ENCODE assay signal across 1 cellular context in genomic region chr1:234868296-234869147, GRCh38.
TF ChIP-seq lines count a peak whose summit lies in the region.

No MANE protein-coding gene starts in this region.

TF ChIP-seq in K562, 482 proteins besides CTCF, POLR2A, EP300 and RAD21 (continued from another document and continues in another):
- no peak for TF ChIP-seq ILK (tag; IDR thresholded peaks at IDR 0.05; ENCODE audit: borderline replicate concordance, low read depth)
- TF ChIP-seq MED1 (CRISPR knock-in tag; IDR thresholded peaks at IDR 0.05; ENCODE audit: borderline replicate concordance): no peak
- no peak for TF ChIP-seq CC2D1A (IDR thresholded peaks at IDR 0.05)
- TF ChIP-seq, protein P1, sequence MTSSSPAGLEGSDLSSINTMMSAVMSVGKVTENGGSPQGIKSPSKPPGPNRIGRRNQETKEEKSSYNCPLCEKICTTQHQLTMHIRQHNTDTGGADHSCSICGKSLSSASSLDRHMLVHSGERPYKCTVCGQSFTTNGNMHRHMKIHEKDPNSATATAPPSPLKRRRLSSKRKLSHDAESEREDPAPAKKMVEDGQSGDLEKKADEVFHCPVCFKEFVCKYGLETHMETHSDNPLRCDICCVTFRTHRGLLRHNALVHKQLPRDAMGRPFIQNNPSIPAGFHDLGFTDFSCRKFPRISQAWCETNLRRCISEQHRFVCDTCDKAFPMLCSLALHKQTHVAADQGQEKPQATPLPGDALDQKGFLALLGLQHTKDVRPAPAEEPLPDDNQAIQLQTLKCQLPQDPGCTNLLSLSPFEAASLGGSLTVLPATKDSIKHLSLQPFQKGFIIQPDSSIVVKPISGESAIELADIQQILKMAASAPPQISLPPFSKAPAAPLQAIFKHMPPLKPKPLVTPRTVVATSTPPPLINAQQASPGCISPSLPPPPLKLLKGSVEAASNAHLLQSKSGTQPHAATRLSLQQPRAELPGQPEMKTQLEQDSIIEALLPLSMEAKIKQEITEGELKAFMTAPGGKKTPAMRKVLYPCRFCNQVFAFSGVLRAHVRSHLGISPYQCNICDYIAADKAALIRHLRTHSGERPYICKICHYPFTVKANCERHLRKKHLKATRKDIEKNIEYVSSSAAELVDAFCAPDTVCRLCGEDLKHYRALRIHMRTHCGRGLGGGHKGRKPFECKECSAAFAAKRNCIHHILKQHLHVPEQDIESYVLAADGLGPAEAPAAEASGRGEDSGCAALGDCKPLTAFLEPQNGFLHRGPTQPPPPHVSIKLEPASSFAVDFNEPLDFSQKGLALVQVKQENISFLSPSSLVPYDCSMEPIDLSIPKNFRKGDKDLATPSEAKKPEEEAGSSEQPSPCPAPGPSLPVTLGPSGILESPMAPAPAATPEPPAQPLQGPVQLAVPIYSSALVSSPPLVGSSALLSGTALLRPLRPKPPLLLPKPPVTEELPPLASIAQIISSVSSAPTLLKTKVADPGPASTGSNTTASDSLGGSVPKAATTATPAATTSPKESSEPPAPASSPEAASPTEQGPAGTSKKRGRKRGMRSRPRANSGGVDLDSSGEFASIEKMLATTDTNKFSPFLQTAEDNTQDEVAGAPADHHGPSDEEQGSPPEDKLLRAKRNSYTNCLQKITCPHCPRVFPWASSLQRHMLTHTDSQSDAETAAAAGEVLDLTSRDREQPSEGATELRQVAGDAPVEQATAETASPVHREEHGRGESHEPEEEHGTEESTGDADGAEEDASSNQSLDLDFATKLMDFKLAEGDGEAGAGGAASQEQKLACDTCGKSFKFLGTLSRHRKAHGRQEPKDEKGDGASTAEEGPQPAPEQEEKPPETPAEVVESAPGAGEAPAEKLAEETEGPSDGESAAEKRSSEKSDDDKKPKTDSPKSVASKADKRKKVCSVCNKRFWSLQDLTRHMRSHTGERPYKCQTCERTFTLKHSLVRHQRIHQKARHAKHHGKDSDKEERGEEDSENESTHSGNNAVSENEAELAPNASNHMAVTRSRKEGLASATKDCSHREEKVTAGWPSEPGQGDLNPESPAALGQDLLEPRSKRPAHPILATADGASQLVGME (CRISPR knock-in tag; IDR thresholded peaks at IDR 0.05): no peak
- TF ChIP-seq ZNF695 (CRISPR knock-in tag; IDR thresholded peaks at IDR 0.05): no peak
- no peak for TF ChIP-seq RB1 (IDR thresholded peaks at IDR 0.05; ENCODE audit: low read depth)
- TF ChIP-seq MYNN (IDR thresholded peaks at IDR 0.05): no peak
- no peak for TF ChIP-seq MYNN (CRISPR knock-in tag; IDR thresholded peaks at IDR 0.05)
- TF ChIP-seq BMI1 (IDR thresholded peaks at IDR 0.05; ENCODE audit: low read length): no peak
- no peak for TF ChIP-seq ZNF408 (CRISPR knock-in tag; IDR thresholded peaks at IDR 0.05; ENCODE audit: low read depth)
- TF ChIP-seq, protein P2, sequence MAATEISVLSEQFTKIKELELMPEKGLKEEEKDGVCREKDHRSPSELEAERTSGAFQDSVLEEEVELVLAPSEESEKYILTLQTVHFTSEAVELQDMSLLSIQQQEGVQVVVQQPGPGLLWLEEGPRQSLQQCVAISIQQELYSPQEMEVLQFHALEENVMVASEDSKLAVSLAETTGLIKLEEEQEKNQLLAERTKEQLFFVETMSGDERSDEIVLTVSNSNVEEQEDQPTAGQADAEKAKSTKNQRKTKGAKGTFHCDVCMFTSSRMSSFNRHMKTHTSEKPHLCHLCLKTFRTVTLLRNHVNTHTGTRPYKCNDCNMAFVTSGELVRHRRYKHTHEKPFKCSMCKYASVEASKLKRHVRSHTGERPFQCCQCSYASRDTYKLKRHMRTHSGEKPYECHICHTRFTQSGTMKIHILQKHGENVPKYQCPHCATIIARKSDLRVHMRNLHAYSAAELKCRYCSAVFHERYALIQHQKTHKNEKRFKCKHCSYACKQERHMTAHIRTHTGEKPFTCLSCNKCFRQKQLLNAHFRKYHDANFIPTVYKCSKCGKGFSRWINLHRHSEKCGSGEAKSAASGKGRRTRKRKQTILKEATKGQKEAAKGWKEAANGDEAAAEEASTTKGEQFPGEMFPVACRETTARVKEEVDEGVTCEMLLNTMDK (IDR thresholded peaks at IDR 0.05; ENCODE audit: borderline replicate concordance, insufficient read depth, low read depth, low read length, poor library complexity, severe bottlenecking): no peak
- no peak for TF ChIP-seq ZNF24 (IDR thresholded peaks at IDR 0.05)
- TF ChIP-seq KLF6 (CRISPR knock-in tag; IDR thresholded peaks at IDR 0.05; ENCODE audit: borderline replicate concordance): no peak
- no peak for TF ChIP-seq CBX1 (IDR thresholded peaks at IDR 0.05; ENCODE audit: low read depth)
- no peak for TF ChIP-seq ETS2 (tag; IDR thresholded peaks at IDR 0.05; ENCODE audit: borderline replicate concordance, poor library complexity, severe bottlenecking)
- peak; percentile 66 for TF ChIP-seq EHMT2 (IDR thresholded peaks at IDR 0.05)
- no peak for TF ChIP-seq ELF1 (tag; IDR thresholded peaks at IDR 0.05)
- TF ChIP-seq CREB3L1 (IDR thresholded peaks at IDR 0.05; ENCODE audit: borderline replicate concordance, low read depth): no peak
- TF ChIP-seq ZNF324 (CRISPR knock-in tag; IDR thresholded peaks at IDR 0.05): 0 out of 2 replicates have a peak, but pooled peaks have one; percentile 25
- TF ChIP-seq XRCC5 (IDR thresholded peaks at IDR 0.05; ENCODE audit: low read depth, low read length): no peak
- TF ChIP-seq ESRRB (CRISPR knock-in tag; IDR thresholded peaks at IDR 0.05; ENCODE audit: borderline replicate concordance): no peak
- TF ChIP-seq ARHGAP35 (IDR thresholded peaks at IDR 0.05; ENCODE audit: partially characterized antibody): peak; percentile 71
- TF ChIP-seq, protein P3, sequence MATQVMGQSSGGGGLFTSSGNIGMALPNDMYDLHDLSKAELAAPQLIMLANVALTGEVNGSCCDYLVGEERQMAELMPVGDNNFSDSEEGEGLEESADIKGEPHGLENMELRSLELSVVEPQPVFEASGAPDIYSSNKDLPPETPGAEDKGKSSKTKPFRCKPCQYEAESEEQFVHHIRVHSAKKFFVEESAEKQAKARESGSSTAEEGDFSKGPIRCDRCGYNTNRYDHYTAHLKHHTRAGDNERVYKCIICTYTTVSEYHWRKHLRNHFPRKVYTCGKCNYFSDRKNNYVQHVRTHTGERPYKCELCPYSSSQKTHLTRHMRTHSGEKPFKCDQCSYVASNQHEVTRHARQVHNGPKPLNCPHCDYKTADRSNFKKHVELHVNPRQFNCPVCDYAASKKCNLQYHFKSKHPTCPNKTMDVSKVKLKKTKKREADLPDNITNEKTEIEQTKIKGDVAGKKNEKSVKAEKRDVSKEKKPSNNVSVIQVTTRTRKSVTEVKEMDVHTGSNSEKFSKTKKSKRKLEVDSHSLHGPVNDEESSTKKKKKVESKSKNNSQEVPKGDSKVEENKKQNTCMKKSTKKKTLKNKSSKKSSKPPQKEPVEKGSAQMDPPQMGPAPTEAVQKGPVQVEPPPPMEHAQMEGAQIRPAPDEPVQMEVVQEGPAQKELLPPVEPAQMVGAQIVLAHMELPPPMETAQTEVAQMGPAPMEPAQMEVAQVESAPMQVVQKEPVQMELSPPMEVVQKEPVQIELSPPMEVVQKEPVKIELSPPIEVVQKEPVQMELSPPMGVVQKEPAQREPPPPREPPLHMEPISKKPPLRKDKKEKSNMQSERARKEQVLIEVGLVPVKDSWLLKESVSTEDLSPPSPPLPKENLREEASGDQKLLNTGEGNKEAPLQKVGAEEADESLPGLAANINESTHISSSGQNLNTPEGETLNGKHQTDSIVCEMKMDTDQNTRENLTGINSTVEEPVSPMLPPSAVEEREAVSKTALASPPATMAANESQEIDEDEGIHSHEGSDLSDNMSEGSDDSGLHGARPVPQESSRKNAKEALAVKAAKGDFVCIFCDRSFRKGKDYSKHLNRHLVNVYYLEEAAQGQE (CRISPR knock-in tag; IDR thresholded peaks at IDR 0.05; ENCODE audit: low read depth): no peak
- TF ChIP-seq SPI1 (IDR thresholded peaks at IDR 0.05; ENCODE audit: borderline replicate concordance, low read depth, low read length): no peak
- 0 out of 2 replicates have a peak, but pooled peaks have one; percentile 81 for TF ChIP-seq THRAP3 (IDR thresholded peaks at IDR 0.05; ENCODE audit: borderline replicate concordance)
- TF ChIP-seq ZNF561 (CRISPR knock-in tag; conservative IDR thresholded peaks at IDR 0.05): no peak
- TF ChIP-seq BRF1 (IDR thresholded peaks at IDR 0.05; ENCODE audit: borderline replicate concordance, extremely low read depth, insufficient read length): no peak
- TF ChIP-seq, protein P4, sequence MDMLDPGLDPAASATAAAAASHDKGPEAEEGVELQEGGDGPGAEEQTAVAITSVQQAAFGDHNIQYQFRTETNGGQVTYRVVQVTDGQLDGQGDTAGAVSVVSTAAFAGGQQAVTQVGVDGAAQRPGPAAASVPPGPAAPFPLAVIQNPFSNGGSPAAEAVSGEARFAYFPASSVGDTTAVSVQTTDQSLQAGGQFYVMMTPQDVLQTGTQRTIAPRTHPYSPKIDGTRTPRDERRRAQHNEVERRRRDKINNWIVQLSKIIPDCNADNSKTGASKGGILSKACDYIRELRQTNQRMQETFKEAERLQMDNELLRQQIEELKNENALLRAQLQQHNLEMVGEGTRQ (CRISPR knock-in tag; IDR thresholded peaks at IDR 0.05): no peak
- TF ChIP-seq SIX5 (IDR thresholded peaks at IDR 0.05; ENCODE audit: borderline replicate concordance in 1 of 2, insufficient read depth in 1 of 2, low read depth in 1 of 2, low read length in 2 of 2): no peak
- TF ChIP-seq, protein P5, sequence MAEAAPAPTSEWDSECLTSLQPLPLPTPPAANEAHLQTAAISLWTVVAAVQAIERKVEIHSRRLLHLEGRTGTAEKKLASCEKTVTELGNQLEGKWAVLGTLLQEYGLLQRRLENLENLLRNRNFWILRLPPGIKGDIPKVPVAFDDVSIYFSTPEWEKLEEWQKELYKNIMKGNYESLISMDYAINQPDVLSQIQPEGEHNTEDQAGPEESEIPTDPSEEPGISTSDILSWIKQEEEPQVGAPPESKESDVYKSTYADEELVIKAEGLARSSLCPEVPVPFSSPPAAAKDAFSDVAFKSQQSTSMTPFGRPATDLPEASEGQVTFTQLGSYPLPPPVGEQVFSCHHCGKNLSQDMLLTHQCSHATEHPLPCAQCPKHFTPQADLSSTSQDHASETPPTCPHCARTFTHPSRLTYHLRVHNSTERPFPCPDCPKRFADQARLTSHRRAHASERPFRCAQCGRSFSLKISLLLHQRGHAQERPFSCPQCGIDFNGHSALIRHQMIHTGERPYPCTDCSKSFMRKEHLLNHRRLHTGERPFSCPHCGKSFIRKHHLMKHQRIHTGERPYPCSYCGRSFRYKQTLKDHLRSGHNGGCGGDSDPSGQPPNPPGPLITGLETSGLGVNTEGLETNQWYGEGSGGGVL (CRISPR knock-in tag; IDR thresholded peaks at IDR 0.05): no peak
- peak; percentile 87 for TF ChIP-seq KAT7 (CRISPR knock-in tag; IDR thresholded peaks at IDR 0.05; ENCODE audit: borderline replicate concordance)
- TF ChIP-seq ZNF444 (CRISPR knock-in tag; IDR thresholded peaks at IDR 0.05): no peak
- TF ChIP-seq PRMT5 (CRISPR knock-in tag; IDR thresholded peaks at IDR 0.05): no peak
- TF ChIP-seq PTBP1 (IDR thresholded peaks at IDR 0.05; ENCODE audit: low read depth, low read length): no peak
- TF ChIP-seq UBTF (IDR thresholded peaks at IDR 0.05; ENCODE audit: borderline replicate concordance in 1 of 2, low read depth in 2 of 2, low read length in 2 of 2): no peak
- TF ChIP-seq SMARCE1 (IDR thresholded peaks at IDR 0.05): no peak
- peak; percentile 43; the same call in 1 of the 2 replicates for TF ChIP-seq MEF2D (tag; conservative IDR thresholded peaks at IDR 0.05; ENCODE audit: low read depth)
- TF ChIP-seq, protein P6, sequence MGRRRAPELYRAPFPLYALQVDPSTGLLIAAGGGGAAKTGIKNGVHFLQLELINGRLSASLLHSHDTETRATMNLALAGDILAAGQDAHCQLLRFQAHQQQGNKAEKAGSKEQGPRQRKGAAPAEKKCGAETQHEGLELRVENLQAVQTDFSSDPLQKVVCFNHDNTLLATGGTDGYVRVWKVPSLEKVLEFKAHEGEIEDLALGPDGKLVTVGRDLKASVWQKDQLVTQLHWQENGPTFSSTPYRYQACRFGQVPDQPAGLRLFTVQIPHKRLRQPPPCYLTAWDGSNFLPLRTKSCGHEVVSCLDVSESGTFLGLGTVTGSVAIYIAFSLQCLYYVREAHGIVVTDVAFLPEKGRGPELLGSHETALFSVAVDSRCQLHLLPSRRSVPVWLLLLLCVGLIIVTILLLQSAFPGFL (CRISPR knock-in tag; IDR thresholded peaks at IDR 0.05): peak; percentile 86; the same call in 1 of the 2 replicates
- TF ChIP-seq NFIX (CRISPR knock-in tag; IDR thresholded peaks at IDR 0.05; ENCODE audit: low read depth): no peak
- TF ChIP-seq ZNF354B (CRISPR knock-in tag; IDR thresholded peaks at IDR 0.05): no peak
- TF ChIP-seq SMAD1 (IDR thresholded peaks at IDR 0.05; ENCODE audit: low read depth, low read length, partially characterized antibody): no peak
- no peak for TF ChIP-seq ZNF121 (CRISPR knock-in tag; conservative IDR thresholded peaks at IDR 0.05)
- no peak for TF ChIP-seq NFE2 (IDR thresholded peaks at IDR 0.05; ENCODE audit: low read depth)
- no peak for TF ChIP-seq SAFB2 (IDR thresholded peaks at IDR 0.05; ENCODE audit: borderline replicate concordance, low read depth, low read length, severe bottlenecking)
- no peak for TF ChIP-seq ZNF146 (CRISPR knock-in tag; IDR thresholded peaks at IDR 0.05; ENCODE audit: unreplicated experiment)
- TF ChIP-seq ZSCAN29 (IDR thresholded peaks at IDR 0.05): no peak
- no peak for TF ChIP-seq HDAC2 (IDR thresholded peaks at IDR 0.05)
